In the genomic region with DNA sequence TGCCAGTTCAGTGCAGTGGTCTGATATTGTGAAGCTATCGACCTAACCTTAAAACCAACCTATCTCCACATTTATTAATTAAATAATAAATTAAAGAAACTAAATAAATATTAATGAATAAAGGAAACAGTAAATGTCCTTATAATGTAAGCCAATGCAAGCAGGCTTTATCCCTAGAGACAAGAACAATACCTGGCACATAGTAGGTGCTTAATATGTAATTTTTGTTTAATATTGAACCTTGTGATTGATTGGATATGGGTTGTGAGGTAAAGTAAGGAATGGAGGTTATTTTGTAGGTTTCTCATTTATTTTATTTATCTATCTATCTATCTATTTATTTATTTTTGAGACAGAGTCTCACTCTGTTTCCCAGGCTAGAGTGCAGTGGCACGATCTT, we compare ENCODE assay signal across 8 cellular contexts. TPM values are rescaled to one million over a fixed set of nuclear protein-coding genes. Genes with fewer than 3 reads are reported as not detected.
"Had no signal": no experiment of that assay in that cellular context is flagged by ENCODE, and none has a peak within 500 bp of the region (broad histone marks: within the 10 kb centered on the region; RNA-seq: fewer than 3 reads in every experiment).

No MANE protein-coding gene starts in this region.

- FAIRE-seq: HTR-8/SVneo had no signal

- H3K4me2 ChIP-seq: KMS-11 had no signal

- H3K27ac ChIP-seq: GM23248, KMS-11 had no signal

- H3K36me3 ChIP-seq: HAP-1 had no signal

- ATAC-seq: HCT116 had no signal

- H3K9ac ChIP-seq: GM23248, KMS-11 had no signal

- DNase-seq: GM23248, GOT3, H7, IMR-90 had no signal

- H3K4me3 ChIP-seq: GM23248, HAP-1 had no signal

- H2AFZ ChIP-seq: GM23248 had no signal

- H3K9me3 ChIP-seq: HAP-1 had no signal

RNA-seq across cellular contexts. Expression of a gene that starts 44.4 kb away (rescaled TPM):
- total RNA-seq: GM23248, H7 had no signal
- polyA plus RNA-seq: GM23248 had no signal
